ENCODE assay signal across 16 cellular contexts in genomic region chr11:4074266-4074665, GRCh38.
"Had no signal": no experiment of that assay in that cellular context is flagged by ENCODE, and none has a peak within 500 bp of the region (broad histone marks: within the 10 kb centered on the region; RNA-seq: fewer than 3 reads in every experiment).

No MANE protein-coding gene starts in this region.

- H3K9me3 Mint-ChIP-seq: activated CD4-positive, alpha-beta T cell treated with anti-CD3 and anti-CD28 coated beads, Interleukin-2, amount 10 ng/mL, durations not matched to agents 7 days and 5 days; activated naive CD8-positive, alpha-beta T cell treated with anti-CD3 and anti-CD28 coated beads, Interleukin-2, amount 10 ng/mL, durations not matched to agents 7 days and 5 days; activated T-helper 2 cell treated with anti-CD3 and anti-CD28 coated beads, Interferon-gamma antibody, Interleukin-2, Interleukin-4, amounts not matched to agents 10 μg/mL and 5 μg/mL and 100 μg/mL, durations not matched to agents 14 hours and 24 hours and 36 hours; nephron progenitor cell; T-helper 2 cell treated with Interferon-gamma antibody and Interleukin-4, amounts not matched to agents 5 μg/mL and 100 μg/mL, for 36 hours had no signal

- H3K4me1 ChIP-seq: SJCRH30 had no signal

- H3K27ac ChIP-seq: esophagus muscularis mucosa, right lobe of liver, SJCRH30, transverse colon had no signal

- ATAC-seq: right lobe of liver; stimulated activated naive CD8-positive, alpha-beta T cell treated with anti-CD3 and anti-CD28 coated beads, Interleukin-15, Interleukin-2, amounts not matched to agents 100 U/mL and 50 U/mL, for 24 hours had no signal

- H3K27me3 Mint-ChIP-seq: activated CD4-positive, alpha-beta T cell treated with anti-CD3 and anti-CD28 coated beads, Interleukin-2, amount 10 ng/mL, durations not matched to agents 7 days and 5 days; activated naive CD8-positive, alpha-beta T cell treated with anti-CD3 and anti-CD28 coated beads, Interleukin-2, amount 10 ng/mL, durations not matched to agents 7 days and 5 days had no signal

- FAIRE-seq: colon, endometrium had no signal

- DNase-seq: activated CD4-positive, alpha-beta T cell treated with anti-CD3 and anti-CD28 coated beads, Interleukin-2, amount 10 ng/mL, durations not matched to agents 7 days and 5 days; activated naive CD8-positive, alpha-beta T cell treated with anti-CD3 and anti-CD28 coated beads, Interleukin-2, amount 10 ng/mL, durations not matched to agents 7 days and 5 days; aorta; glutamatergic neuron; nephron progenitor cell; occipital lobe; right lobe of liver; SJCRH30; stimulated activated naive CD8-positive, alpha-beta T cell treated with anti-CD3 and anti-CD28 coated beads, Interleukin-15, Interleukin-2, amounts not matched to agents 100 U/mL and 50 U/mL, for 24 hours; SW 1271; transverse colon had no signal

- H3K4me3 ChIP-seq: esophagus muscularis mucosa, right lobe of liver, SJCRH30, transverse colon had no signal

- H3K4me3 Mint-ChIP-seq: activated CD4-positive, alpha-beta T cell treated with anti-CD3 and anti-CD28 coated beads, Interleukin-2, amount 10 ng/mL, durations not matched to agents 7 days and 5 days; activated naive CD8-positive, alpha-beta T cell treated with anti-CD3 and anti-CD28 coated beads, Interleukin-2, amount 10 ng/mL, durations not matched to agents 7 days and 5 days; nephron progenitor cell; T-helper 2 cell treated with Interferon-gamma antibody and Interleukin-4, amounts not matched to agents 5 μg/mL and 100 μg/mL, for 36 hours had no signal

- H3K9me3 ChIP-seq: esophagus muscularis mucosa, right lobe of liver, SJCRH30, transverse colon had no signal

- H3K27ac Mint-ChIP-seq: activated CD4-positive, alpha-beta T cell treated with anti-CD3 and anti-CD28 coated beads, Interleukin-2, amount 10 ng/mL, durations not matched to agents 7 days and 5 days; activated naive CD8-positive, alpha-beta T cell treated with anti-CD3 and anti-CD28 coated beads, Interleukin-2, amount 10 ng/mL, durations not matched to agents 7 days and 5 days; activated T-helper 2 cell treated with anti-CD3 and anti-CD28 coated beads, Interferon-gamma antibody, Interleukin-2, Interleukin-4, amounts not matched to agents 10 μg/mL and 5 μg/mL and 100 μg/mL, durations not matched to agents 14 hours and 24 hours and 36 hours; nephron progenitor cell; T-helper 2 cell treated with Interferon-gamma antibody and Interleukin-4, amounts not matched to agents 5 μg/mL and 100 μg/mL, for 36 hours had no signal

- H3K27me3 ChIP-seq: esophagus muscularis mucosa, right lobe of liver, SJCRH30, transverse colon had no signal

- H3K36me3 ChIP-seq: SJCRH30 had no signal

- H3K4me1 Mint-ChIP-seq: nephron progenitor cell had no signal
